19 cellular contexts compared by ENCODE assay signal in the genomic region with DNA sequence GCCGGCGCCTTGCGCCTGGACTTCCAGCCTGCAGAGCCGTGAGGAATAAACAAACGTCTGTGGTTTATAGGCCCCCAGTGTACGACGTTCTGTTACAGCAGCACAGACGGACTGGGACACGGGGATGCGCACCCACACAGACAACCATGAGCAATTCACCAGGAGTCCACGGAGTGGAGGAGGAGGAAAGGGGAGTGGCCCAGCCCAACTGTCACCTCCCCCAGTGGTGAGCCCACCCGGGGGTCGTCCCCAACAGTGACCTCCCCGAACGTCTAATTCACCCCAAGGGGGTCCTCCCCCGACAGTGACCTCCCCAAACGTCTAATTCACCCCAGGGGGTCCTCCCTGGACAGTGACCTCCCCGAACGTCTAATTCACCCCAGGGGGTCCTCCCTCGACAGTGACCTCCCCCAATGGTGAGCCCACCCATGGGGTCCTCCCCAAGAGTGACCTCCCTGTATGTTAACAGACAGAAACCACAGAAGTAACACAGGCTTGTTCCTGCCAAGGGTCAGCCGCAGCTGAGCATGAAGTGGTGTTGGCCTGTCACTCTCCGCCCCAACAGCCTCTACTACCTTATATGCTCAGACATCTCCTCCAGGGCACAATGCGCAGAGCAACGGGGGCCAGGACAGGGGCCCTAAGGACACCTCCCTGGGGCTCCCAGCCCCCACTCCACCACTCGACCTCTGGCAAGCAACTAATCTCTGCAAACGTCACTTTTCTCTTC. TPM values are rescaled to one million over a fixed set of nuclear protein-coding genes. Genes with fewer than 3 reads are reported as not detected.
DNase-seq lines count a peak whose midpoint lies in the region; ATAC-seq, FAIRE-seq and TF ChIP-seq lines count a peak whose summit lies in the region.
"Had no signal": no experiment of that assay in that cellular context is flagged by ENCODE, and none has a peak within 500 bp of the region (broad histone marks: within the 10 kb centered on the region; RNA-seq: fewer than 3 reads in every experiment).

No MANE protein-coding gene starts in this region.

- H3K27me3 ChIP-seq in ascending aorta, result no peaks in the 10 kb centered on the region
- H3K27me3 ChIP-seq: cardiac muscle cell, gastrocnemius medialis had no signal

- no peak for ATAC-seq in stimulated activated naive CD8-positive, alpha-beta T cell treated with anti-CD3 and anti-CD28 coated beads, Interleukin-15, amount 100 ng/mL, for 72 hours
- no peak for ATAC-seq in stimulated activated naive CD8-positive, alpha-beta T cell treated with anti-CD3 and anti-CD28 coated beads, Interleukin-15, Interleukin-2, amounts not matched to agents 100 U/mL and 50 U/mL, for 24 hours
- ATAC-seq: gastrocnemius medialis had no signal

- TF ChIP-seq POLR2A in GM12891 (IDR thresholded peaks at IDR 0.05; ENCODE audit: low read depth, low read length), result no peak

- no peaks in the 10 kb centered on the region for H3K9me3 Mint-ChIP-seq in stimulated activated naive CD8-positive, alpha-beta T cell treated with anti-CD3 and anti-CD28 coated beads, Interleukin-15, amount 100 ng/mL, for 72 hours
- H3K9me3 Mint-ChIP-seq: HFFc6 had no signal

- no peaks in the 10 kb centered on the region for H3K9me3 ChIP-seq in ascending aorta
- H3K9me3 ChIP-seq: gastrocnemius medialis had no signal

- H3K36me3 ChIP-seq in ascending aorta, result peaks cover 0 to 4% of the 10 kb centered on the region in 2 donors
- H3K36me3 ChIP-seq: cardiac muscle cell, gastrocnemius medialis had no signal

- peak overlapping the region in 1 of 2 donors; percentile 68 for H3K27ac Mint-ChIP-seq in stimulated activated naive CD8-positive, alpha-beta T cell treated with anti-CD3 and anti-CD28 coated beads, Interleukin-15, amount 100 ng/mL, for 72 hours
- H3K27ac Mint-ChIP-seq: HFFc6 had no signal

- no peak for TF ChIP-seq CTCF in ascending aorta (IDR thresholded peaks at IDR 0.05)

- peaks cover 3 to 25% of the 10 kb centered on the region in 2 donors for H3K4me1 ChIP-seq in ascending aorta

- peaks cover 82% of the 10 kb centered on the region for H3K4me1 Mint-ChIP-seq in stimulated activated naive CD8-positive, alpha-beta T cell treated with anti-CD3 and anti-CD28 coated beads, Interleukin-15, amount 100 ng/mL, for 72 hours

- no peak for FAIRE-seq in GM12891 (lab: Jason Lieb, UNC)
- FAIRE-seq: endometrium, urothelium cell line had no signal

- no peak overlapping the region for H3K4me3 ChIP-seq in ascending aorta
- H3K4me3 ChIP-seq: cardiac muscle cell, gastrocnemius medialis had no signal

- intact Hi-C loops in ascending aorta (cut with DNase I), result no loop called here

- H3K27me3 Mint-ChIP-seq in stimulated activated naive CD8-positive, alpha-beta T cell treated with anti-CD3 and anti-CD28 coated beads, Interleukin-15, amount 100 ng/mL, for 72 hours, result no peaks in the 10 kb centered on the region

- peak in 1 of 2 donors; percentile 6 for DNase-seq in stimulated activated naive CD8-positive, alpha-beta T cell treated with anti-CD3 and anti-CD28 coated beads, Interleukin-15, amount 100 ng/mL, for 72 hours
- DNase-seq in stimulated activated naive CD8-positive, alpha-beta T cell treated with anti-CD3 and anti-CD28 coated beads, Interleukin-15, Interleukin-2, amounts not matched to agents 100 U/mL and 50 U/mL, for 24 hours, result no peak
- peak; percentile 21 for DNase-seq in amniotic epithelial cell (ENCODE audit: low read depth)
- DNase-seq in mesenteric fat pad (ENCODE audit: low spot score), result peak; percentile 55
- DNase-seq in T-helper 9 cell, result no peak
- DNase-seq in GM12891 (ENCODE audit: insufficient read length, low spot score), result no peak
- DNase-seq in NCI-H69 (lab: John Stamatoyannopoulos, UW), result no peak
- DNase-seq in ascending aorta (ENCODE audit: low spot score in 2 of 2), result no peak
- DNase-seq: activated naive CD4-positive, alpha-beta T cell treated with Interleukin-2 at 50 U/mL for 16 hours; DMS79 treated with DMSO at 0.1 percent for 48 hours; gastrocnemius medialis; HFFc6; NCI-H1436; NCI-H226; SHP77 treated with DMSO at 0.1 percent for 48 hours; stimulated activated CD4-positive, alpha-beta T cell treated with anti-CD3 and anti-CD28 coated beads, Interleukin-4, amount 100 ng/mL, for 4 hours had no signal

- H3K4me3 Mint-ChIP-seq in stimulated activated naive CD8-positive, alpha-beta T cell treated with anti-CD3 and anti-CD28 coated beads, Interleukin-15, amount 100 ng/mL, for 72 hours, result peak overlapping the region; percentile 36 to 67
- H3K4me3 Mint-ChIP-seq: HFFc6 had no signal

- no peak overlapping the region for H3K27ac ChIP-seq in ascending aorta
- H3K27ac ChIP-seq: cardiac muscle cell, gastrocnemius medialis had no signal

TF ChIP-seq in GM12891, 5 proteins besides CTCF, POLR2A, EP300 and RAD21:
- TF ChIP-seq SPI1 (IDR thresholded peaks at IDR 0.05; ENCODE audit: low read depth, low read length) (no peak), POLR2AphosphoS5 (IDR thresholded peaks at IDR 0.05; ENCODE audit: low read depth, low read length) (no peak), PAX5 (IDR thresholded peaks at IDR 0.05; ENCODE audit: insufficient read depth, low read length, severe bottlenecking) (no peak), POU2F2 (IDR thresholded peaks at IDR 0.05; ENCODE audit: low read depth, low read length) (no peak), TAF1 (IDR thresholded peaks at IDR 0.05; ENCODE audit: low read depth, low read length) (no peak)
TF ChIP-seq in GM12891: peak in this region for 0.

RNA-seq across cellular contexts. Expression of a gene that starts 6.2 kb away (rescaled TPM):
- total RNA-seq in mesenteric fat pad (91.3 TPM), ascending aorta (87.3 TPM)
- polyA plus RNA-seq in GM12891 (2012; ENCODE audit: low read depth, missing spikeins), result 49.8 TPM

RNA-seq across cellular contexts. Expression of a gene that starts 6.3 kb away (rescaled TPM):
- total RNA-seq in mesenteric fat pad (27.7 TPM), ascending aorta (41.2 TPM)
- 20.5 TPM for polyA plus RNA-seq in GM12891 (2012; ENCODE audit: low read depth, missing spikeins)

RNA-seq across cellular contexts. Expression of a gene that starts 47.4 kb away (rescaled TPM):
- total RNA-seq in mesenteric fat pad (10.1 TPM), ascending aorta (20.1 TPM)
- polyA plus RNA-seq in GM12891 (2012; ENCODE audit: low read depth, missing spikeins), result 1.9 TPM

Comparison
In these comparisons a context has a peak if more than half of its experiments do, and no peak if none do; other contexts are left out.
1. DNase-seq: peak in amniotic epithelial cell (single experiment) and mesenteric fat pad (single experiment); none in stimulated activated naive CD8-positive, alpha-beta T cell treated with anti-CD3 and anti-CD28 coated beads, Interleukin-15, Interleukin-2, amounts not matched to agents 100 U/mL and 50 U/mL, for 24 hours (single experiment), T-helper 9 cell (single experiment), GM12891 (single experiment), NCI-H69 (single experiment) and ascending aorta (0 of 2).